In genomic region chr11:83612891-83613766, GRCh38 we compare ENCODE assay signal across 1 cellular context.
TF ChIP-seq lines count a peak whose summit lies in the region.

No MANE protein-coding gene starts in this region.

TF ChIP-seq in GM23338, 12 proteins besides CTCF, POLR2A, EP300 and RAD21 (continued from another document):
- no peak for TF ChIP-seq ZNF462 (CRISPR knock-in tag; IDR thresholded peaks at IDR 0.05)
- no peak for TF ChIP-seq STAT1 (IDR thresholded peaks at IDR 0.05; ENCODE audit: unreplicated experiment)
